21 cellular contexts compared by ENCODE assay signal in the genomic region with DNA sequence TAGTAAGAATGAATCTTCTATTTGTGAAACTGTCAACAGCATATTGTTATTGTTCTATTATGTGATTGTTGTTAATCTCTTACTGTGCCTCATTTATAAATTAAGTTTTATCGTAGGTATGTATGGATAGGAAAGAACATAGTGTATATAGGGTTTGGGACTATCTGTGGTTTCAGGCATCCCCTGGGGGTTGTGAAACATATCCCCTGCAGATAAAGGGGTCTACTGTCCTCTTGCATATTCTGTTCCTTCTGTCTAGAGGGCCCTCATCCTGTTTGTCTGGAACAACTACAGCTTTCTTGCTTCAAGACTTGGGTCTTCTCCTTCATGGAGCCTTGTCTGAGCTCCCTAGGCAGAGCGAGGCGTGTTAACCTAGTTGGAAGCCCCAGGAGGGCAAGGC.
"Had no signal": no experiment of that assay in that cellular context is flagged by ENCODE, and none has a peak within 500 bp of the region (broad histone marks: within the 10 kb centered on the region; RNA-seq: fewer than 3 reads in every experiment).

No MANE protein-coding gene starts in this region.

- H3K27ac ChIP-seq: epithelial cell of prostate, esophagus muscularis mucosa, gastroesophageal sphincter, left ventricle myocardium inferior, testis, tibial nerve, upper lobe of right lung, vagina had no signal

- H3K27me3 ChIP-seq: testis, tibial nerve, upper lobe of right lung, vagina had no signal

- H3K27ac Mint-ChIP-seq: immature natural killer cell; naive thymus-derived CD8-positive, alpha-beta T cell; stimulated activated naive B cell treated with anti-CD40 and anti-IgM and Interleukin-4, amounts not matched to agents 10 μg/mL and 1 μg/mL and 100 μg/mL, for 72 hours had no signal

- H3K36me3 ChIP-seq: esophagus muscularis mucosa, gastroesophageal sphincter, left ventricle myocardium inferior, tibial nerve, upper lobe of right lung, vagina had no signal

- H3K36me3 Mint-ChIP-seq: immature natural killer cell; naive thymus-derived CD8-positive, alpha-beta T cell; stimulated activated naive B cell treated with anti-CD40 and anti-IgM and Interleukin-4, amounts not matched to agents 10 μg/mL and 1 μg/mL and 100 μg/mL, for 72 hours had no signal

- H3K4me1 Mint-ChIP-seq: immature natural killer cell; naive thymus-derived CD8-positive, alpha-beta T cell; stimulated activated naive B cell treated with anti-CD40 and anti-IgM and Interleukin-4, amounts not matched to agents 10 μg/mL and 1 μg/mL and 100 μg/mL, for 72 hours; stimulated activated naive CD8-positive, alpha-beta T cell treated with anti-CD3 and anti-CD28 coated beads, Interleukin-15, amount 100 ng/mL, for 72 hours had no signal

- H3K9me3 ChIP-seq: esophagus muscularis mucosa, gastroesophageal sphincter, left ventricle myocardium inferior, testis, tibial nerve, upper lobe of right lung, vagina had no signal

- ATAC-seq: gastroesophageal sphincter; left cardiac atrium; naive thymus-derived CD8-positive, alpha-beta T cell; sciatic nerve; stimulated activated naive CD8-positive, alpha-beta T cell treated with anti-CD3 and anti-CD28 coated beads, Interleukin-15, amount 100 ng/mL, for 72 hours; upper lobe of right lung had no signal

- H3K4me3 ChIP-seq: esophagus muscularis mucosa, gastroesophageal sphincter, left ventricle myocardium inferior, lung, testis, tibial nerve, upper lobe of right lung, vagina had no signal

- H3K27me3 Mint-ChIP-seq: stimulated activated naive CD8-positive, alpha-beta T cell treated with anti-CD3 and anti-CD28 coated beads, Interleukin-15, amount 100 ng/mL, for 72 hours had no signal

- H3K4me3 Mint-ChIP-seq: immature natural killer cell; naive thymus-derived CD8-positive, alpha-beta T cell; stimulated activated naive B cell treated with anti-CD40 and anti-IgM and Interleukin-4, amounts not matched to agents 10 μg/mL and 1 μg/mL and 100 μg/mL, for 72 hours; stimulated activated naive CD8-positive, alpha-beta T cell treated with anti-CD3 and anti-CD28 coated beads, Interleukin-15, amount 100 ng/mL, for 72 hours had no signal

- H3K4me1 ChIP-seq: esophagus muscularis mucosa, gastroesophageal sphincter, left ventricle myocardium inferior, testis, tibial nerve, upper lobe of right lung, vagina had no signal

- DNase-seq: effector memory CD4-positive, alpha-beta T cell; glutamatergic neuron; immature natural killer cell; kidney; left cardiac atrium; left ventricle myocardium inferior; naive thymus-derived CD8-positive, alpha-beta T cell; posterior cingulate gyrus; stimulated activated CD4-positive, alpha-beta T cell treated with anti-CD3 and anti-CD28 coated beads, Interleukin-2, amount 100 ng/mL, for 24 hours; stimulated activated CD4-positive, alpha-beta T cell treated with anti-CD3 and anti-CD28 coated beads, Interleukin-4, amount 100 ng/mL, for 4 hours; stimulated activated naive B cell treated with anti-CD40 and anti-IgM and Interleukin-4, amounts not matched to agents 10 μg/mL and 1 μg/mL and 100 μg/mL, for 72 hours; stimulated activated naive CD8-positive, alpha-beta T cell treated with anti-CD3 and anti-CD28 coated beads, Interleukin-15, amount 100 ng/mL, for 72 hours; testis; upper lobe of right lung had no signal

- H3K9me3 Mint-ChIP-seq: immature natural killer cell; naive thymus-derived CD8-positive, alpha-beta T cell; stimulated activated naive CD8-positive, alpha-beta T cell treated with anti-CD3 and anti-CD28 coated beads, Interleukin-15, amount 100 ng/mL, for 72 hours had no signal
